1 cellular context compared by ENCODE assay signal in the genomic region with DNA sequence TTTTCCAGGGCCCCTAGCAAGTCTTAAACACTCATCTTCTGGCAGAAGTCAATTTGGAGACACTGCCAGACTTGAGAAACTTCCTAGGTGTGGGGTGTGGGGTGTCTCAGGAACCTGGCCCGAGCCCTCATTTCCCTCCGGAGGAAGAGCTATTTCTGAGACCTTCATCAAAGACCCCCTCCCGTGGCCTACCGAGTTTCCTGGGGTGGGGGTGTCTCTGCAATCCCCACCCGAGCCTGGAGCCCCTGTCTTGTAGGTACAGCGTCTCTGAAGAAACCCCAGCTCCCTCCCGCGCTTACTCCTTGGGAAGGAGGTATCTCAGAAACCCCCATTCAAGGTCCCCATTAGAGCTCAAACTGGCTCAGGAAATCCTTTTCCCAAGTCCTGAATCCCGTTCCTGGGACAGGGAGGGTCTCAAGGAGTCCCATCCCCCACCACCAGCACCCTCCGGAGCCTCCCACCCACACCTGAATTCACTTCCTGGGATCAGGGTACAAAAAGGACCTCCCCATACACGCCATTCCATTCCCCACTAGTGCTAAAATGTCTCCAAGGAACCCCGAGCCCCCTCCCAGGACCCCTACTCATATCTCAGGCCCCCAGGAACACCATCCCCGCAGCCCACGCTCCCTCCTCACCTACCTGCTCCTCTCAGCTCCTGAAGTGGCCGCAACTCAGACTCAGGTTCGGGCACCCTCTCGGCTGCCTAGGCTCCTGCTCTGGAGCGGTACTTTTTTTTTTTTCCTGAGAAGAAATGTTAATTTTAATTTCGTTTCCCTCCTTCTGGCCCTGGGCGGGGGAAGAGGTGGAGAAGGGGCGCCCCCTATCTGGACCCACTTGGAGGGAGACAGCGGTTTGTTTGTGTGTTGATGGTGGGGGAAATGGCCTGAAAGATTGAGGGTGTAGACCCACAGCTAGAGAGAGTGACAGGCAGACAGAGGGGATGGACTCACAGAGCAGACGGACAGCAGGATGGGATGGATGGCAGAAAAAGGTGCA.
TF ChIP-seq lines count a peak whose summit lies in the region.

No MANE protein-coding gene starts in this region.

TF ChIP-seq in K562, 482 proteins besides CTCF, POLR2A, EP300 and RAD21 (continued from another document):
- TF ChIP-seq POLR2G (IDR thresholded peaks at IDR 0.05; ENCODE audit: low read depth, low read length) (peak; percentile 50), KLF6 (CRISPR knock-in tag; IDR thresholded peaks at IDR 0.05; ENCODE audit: borderline replicate concordance) (no peak), FOXK2 (conservative IDR thresholded peaks at IDR 0.05 in 1 of 2, IDR thresholded peaks at IDR 0.05 in 1 of 2; ENCODE audit: low read depth in 2 of 2) (peak in 1 of 2 experiments; percentile 45; a peak in 1 of 4 replicates), CC2D1A (IDR thresholded peaks at IDR 0.05) (0 out of 2 replicates have a peak, but pooled peaks have one; percentile 45), CTBP1 (IDR thresholded peaks at IDR 0.05; ENCODE audit: borderline replicate concordance) (peak; percentile 39; the same call in 1 of the 2 replicates), SMARCA4 (IDR thresholded peaks at IDR 0.05) (peak; percentile 58; the same call in 1 of the 2 replicates), DPF2 (IDR thresholded peaks at IDR 0.05) (0 out of 2 replicates have a peak, but pooled peaks have one; percentile 36), KDM5B (IDR thresholded peaks at IDR 0.05; ENCODE audit: insufficient replicate concordance, low read depth, low read length) (peak; percentile 42), HMG20A (CRISPR knock-in tag; conservative IDR thresholded peaks at IDR 0.05) (no peak), HLTF (IDR thresholded peaks at IDR 0.05) (no peak), KDM1A (IDR thresholded peaks at IDR 0.05) (0 out of 4 replicates have a peak, but pooled peaks of 1 of the 2 experiments have one; percentile 11), MEIS2 (IDR thresholded peaks at IDR 0.05; ENCODE audit: partially characterized antibody) (peak; percentile 14), RBM17 (IDR thresholded peaks at IDR 0.05; ENCODE audit: borderline replicate concordance, low read depth, low read length) (no peak), NBN (IDR thresholded peaks at IDR 0.05; ENCODE audit: low read depth) (peak; percentile 48; the same call in 1 of the 2 replicates), ZNF384 (IDR thresholded peaks at IDR 0.05; ENCODE audit: low read depth, low read length) (peak; percentile 89)
- TF ChIP-seq, protein P1, sequence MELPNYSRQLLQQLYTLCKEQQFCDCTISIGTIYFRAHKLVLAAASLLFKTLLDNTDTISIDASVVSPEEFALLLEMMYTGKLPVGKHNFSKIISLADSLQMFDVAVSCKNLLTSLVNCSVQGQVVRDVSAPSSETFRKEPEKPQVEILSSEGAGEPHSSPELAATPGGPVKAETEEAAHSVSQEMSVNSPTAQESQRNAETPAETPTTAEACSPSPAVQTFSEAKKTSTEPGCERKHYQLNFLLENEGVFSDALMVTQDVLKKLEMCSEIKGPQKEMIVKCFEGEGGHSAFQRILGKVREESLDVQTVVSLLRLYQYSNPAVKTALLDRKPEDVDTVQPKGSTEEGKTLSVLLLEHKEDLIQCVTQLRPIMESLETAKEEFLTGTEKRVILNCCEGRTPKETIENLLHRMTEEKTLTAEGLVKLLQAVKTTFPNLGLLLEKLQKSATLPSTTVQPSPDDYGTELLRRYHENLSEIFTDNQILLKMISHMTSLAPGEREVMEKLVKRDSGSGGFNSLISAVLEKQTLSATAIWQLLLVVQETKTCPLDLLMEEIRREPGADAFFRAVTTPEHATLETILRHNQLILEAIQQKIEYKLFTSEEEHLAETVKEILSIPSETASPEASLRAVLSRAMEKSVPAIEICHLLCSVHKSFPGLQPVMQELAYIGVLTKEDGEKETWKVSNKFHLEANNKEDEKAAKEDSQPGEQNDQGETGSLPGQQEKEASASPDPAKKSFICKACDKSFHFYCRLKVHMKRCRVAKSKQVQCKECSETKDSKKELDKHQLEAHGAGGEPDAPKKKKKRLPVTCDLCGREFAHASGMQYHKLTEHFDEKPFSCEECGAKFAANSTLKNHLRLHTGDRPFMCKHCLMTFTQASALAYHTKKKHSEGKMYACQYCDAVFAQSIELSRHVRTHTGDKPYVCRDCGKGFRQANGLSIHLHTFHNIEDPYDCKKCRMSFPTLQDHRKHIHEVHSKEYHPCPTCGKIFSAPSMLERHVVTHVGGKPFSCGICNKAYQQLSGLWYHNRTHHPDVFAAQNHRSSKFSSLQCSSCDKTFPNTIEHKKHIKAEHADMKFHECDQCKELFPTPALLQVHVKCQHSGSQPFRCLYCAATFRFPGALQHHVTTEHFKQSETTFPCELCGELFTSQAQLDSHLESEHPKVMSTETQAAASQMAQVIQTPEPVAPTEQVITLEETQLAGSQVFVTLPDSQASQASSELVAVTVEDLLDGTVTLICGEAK (IDR thresholded peaks at IDR 0.05): 0 out of 2 replicates have a peak, but pooled peaks have one; percentile 33
- TF ChIP-seq, protein P1 (CRISPR knock-in tag; IDR thresholded peaks at IDR 0.05): no peak
- TF ChIP-seq, protein P2, sequence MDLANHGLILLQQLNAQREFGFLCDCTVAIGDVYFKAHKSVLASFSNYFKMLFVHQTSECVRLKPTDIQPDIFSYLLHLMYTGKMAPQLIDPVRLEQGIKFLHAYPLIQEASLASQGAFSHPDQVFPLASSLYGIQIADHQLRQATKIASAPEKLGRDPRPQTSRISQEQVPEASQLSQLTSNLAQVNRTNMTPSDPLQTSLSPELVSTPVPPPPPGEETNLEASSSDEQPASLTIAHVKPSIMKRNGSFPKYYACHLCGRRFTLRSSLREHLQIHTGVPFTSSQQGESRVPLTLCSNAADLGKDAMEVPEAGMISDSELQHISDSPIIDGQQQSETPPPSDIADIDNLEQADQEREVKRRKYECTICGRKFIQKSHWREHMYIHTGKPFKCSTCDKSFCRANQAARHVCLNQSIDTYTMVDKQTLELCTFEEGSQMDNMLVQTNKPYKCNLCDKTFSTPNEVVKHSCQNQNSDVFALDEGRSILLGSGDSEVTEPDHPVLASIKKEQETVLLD (IDR thresholded peaks at IDR 0.05): peak; percentile 49; the same call in 1 of the 2 replicates
- TF ChIP-seq, protein P3, sequence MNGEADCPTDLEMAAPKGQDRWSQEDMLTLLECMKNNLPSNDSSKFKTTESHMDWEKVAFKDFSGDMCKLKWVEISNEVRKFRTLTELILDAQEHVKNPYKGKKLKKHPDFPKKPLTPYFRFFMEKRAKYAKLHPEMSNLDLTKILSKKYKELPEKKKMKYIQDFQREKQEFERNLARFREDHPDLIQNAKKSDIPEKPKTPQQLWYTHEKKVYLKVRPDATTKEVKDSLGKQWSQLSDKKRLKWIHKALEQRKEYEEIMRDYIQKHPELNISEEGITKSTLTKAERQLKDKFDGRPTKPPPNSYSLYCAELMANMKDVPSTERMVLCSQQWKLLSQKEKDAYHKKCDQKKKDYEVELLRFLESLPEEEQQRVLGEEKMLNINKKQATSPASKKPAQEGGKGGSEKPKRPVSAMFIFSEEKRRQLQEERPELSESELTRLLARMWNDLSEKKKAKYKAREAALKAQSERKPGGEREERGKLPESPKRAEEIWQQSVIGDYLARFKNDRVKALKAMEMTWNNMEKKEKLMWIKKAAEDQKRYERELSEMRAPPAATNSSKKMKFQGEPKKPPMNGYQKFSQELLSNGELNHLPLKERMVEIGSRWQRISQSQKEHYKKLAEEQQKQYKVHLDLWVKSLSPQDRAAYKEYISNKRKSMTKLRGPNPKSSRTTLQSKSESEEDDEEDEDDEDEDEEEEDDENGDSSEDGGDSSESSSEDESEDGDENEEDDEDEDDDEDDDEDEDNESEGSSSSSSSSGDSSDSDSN (IDR thresholded peaks at IDR 0.05; ENCODE audit: borderline replicate concordance in 1 of 2, low read depth in 2 of 2, low read length in 2 of 2): 0 out of 4 replicates have a peak, but pooled peaks of 1 of the 2 experiments have one; percentile 18
- TF ChIP-seq, protein P4, sequence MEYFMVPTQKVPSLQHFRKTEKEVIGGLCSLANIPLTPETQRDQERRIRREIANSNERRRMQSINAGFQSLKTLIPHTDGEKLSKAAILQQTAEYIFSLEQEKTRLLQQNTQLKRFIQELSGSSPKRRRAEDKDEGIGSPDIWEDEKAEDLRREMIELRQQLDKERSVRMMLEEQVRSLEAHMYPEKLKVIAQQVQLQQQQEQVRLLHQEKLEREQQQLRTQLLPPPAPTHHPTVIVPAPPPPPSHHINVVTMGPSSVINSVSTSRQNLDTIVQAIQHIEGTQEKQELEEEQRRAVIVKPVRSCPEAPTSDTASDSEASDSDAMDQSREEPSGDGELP (CRISPR knock-in tag; IDR thresholded peaks at IDR 0.05; ENCODE audit: borderline replicate concordance): peak; percentile 50; the same call in 1 of the 2 replicates
- TF ChIP-seq, protein P5, sequence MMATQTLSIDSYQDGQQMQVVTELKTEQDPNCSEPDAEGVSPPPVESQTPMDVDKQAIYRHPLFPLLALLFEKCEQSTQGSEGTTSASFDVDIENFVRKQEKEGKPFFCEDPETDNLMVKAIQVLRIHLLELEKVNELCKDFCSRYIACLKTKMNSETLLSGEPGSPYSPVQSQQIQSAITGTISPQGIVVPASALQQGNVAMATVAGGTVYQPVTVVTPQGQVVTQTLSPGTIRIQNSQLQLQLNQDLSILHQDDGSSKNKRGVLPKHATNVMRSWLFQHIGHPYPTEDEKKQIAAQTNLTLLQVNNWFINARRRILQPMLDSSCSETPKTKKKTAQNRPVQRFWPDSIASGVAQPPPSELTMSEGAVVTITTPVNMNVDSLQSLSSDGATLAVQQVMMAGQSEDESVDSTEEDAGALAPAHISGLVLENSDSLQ (IDR thresholded peaks at IDR 0.05): peak; percentile 89
